In the genomic region with DNA sequence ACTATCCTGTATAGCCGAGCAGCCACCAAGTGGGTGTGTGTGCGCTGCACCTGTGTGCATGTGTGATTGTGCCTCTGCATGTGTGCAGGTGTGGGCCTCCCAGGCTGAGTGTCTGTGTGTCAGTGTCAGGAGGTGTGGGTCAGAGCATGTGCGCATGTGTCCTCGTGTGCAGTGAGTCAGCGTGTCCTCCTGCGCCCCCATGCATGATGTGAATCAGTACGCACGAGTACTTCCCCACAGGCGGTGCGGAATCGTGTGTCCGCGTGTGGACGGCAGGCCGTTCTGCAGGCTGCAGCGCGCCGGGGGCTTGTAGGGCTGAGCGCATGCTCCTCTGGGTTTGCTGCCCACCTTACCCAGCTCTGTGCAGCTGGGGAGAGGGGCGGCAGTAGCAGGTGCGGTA, we compare ENCODE assay signal across 25 cellular contexts. TPM values are rescaled to one million over a fixed set of nuclear protein-coding genes. Genes with fewer than 3 reads are reported as not detected.
DNase-seq lines count a peak whose midpoint lies in the region; ATAC-seq and TF ChIP-seq lines count a peak whose summit lies in the region.
"Had no signal": no experiment of that assay in that cellular context is flagged by ENCODE, and none has a peak within 500 bp of the region (broad histone marks: within the 10 kb centered on the region; RNA-seq: fewer than 3 reads in every experiment).

No MANE protein-coding gene starts in this region.

- no peak overlapping the region for H3K27ac ChIP-seq in mesenchymal stem cell (ENCODE audit: low read length, poor library complexity, severe bottlenecking)
- no peak overlapping the region for H3K27ac ChIP-seq in GM23338 (ENCODE audit: low read depth)
- H3K27ac ChIP-seq: C4-2B, epithelial cell of prostate, GM23248, SK-N-MC, testis, uterus had no signal

- H2BK5ac ChIP-seq in mesenchymal stem cell (ENCODE audit: low read depth, low read length, poor library complexity, severe bottlenecking): no peak overlapping the region

- H3K4me1 Mint-ChIP-seq in activated B cell treated with CpG ODN at 0.5 μM for 24 hours (peaks cover 76% of the 10 kb centered on the region), GM23338 (peaks cover 34% of the 10 kb centered on the region)

- H2AFZ ChIP-seq in mesenchymal stem cell (ENCODE audit: low read depth, low read length) (no peak overlapping the region), GM23338 (no peak overlapping the region)
- H2AFZ ChIP-seq: GM23248 had no signal

- no peaks in the 10 kb centered on the region for H3K36me3 ChIP-seq in BE2C
- no peaks in the 10 kb centered on the region for H3K36me3 ChIP-seq in mesenchymal stem cell (ENCODE audit: control insufficient read depth in 1 of 2, insufficient read depth in 2 of 2, low read depth in 1 of 2, low read length in 2 of 2)
- no peaks in the 10 kb centered on the region for H3K36me3 ChIP-seq in GM23338 (ENCODE audit: insufficient read depth)
- H3K36me3 ChIP-seq: uterus had no signal

- H3K18ac ChIP-seq in mesenchymal stem cell (ENCODE audit: low read depth in 1 of 2, low read length in 2 of 2): no peak overlapping the region

- H3K27ac Mint-ChIP-seq in activated B cell treated with CpG ODN at 0.5 μM for 24 hours: peak overlapping the region; percentile 6
- H3K27ac Mint-ChIP-seq in GM23338: no peak overlapping the region

- H3K4me3 Mint-ChIP-seq in activated B cell treated with CpG ODN at 0.5 μM for 24 hours (peak overlapping the region; percentile 11), GM23338 (no peak overlapping the region)

- H3K36me3 Mint-ChIP-seq in activated B cell treated with CpG ODN at 0.5 μM for 24 hours (ENCODE audit: low read depth) (peaks cover 10% of the 10 kb centered on the region), GM23338 (ENCODE audit: low read depth) (no peaks in the 10 kb centered on the region; the same call in 2 of the 3 replicates)

- no peak overlapping the region for H3K9ac ChIP-seq in mesenchymal stem cell (ENCODE audit: low read length)
- H3K9ac ChIP-seq: GM23248 had no signal

- H3K27me3 Mint-ChIP-seq in activated B cell treated with CpG ODN at 0.5 μM for 24 hours (no peaks in the 10 kb centered on the region), GM23338 (ENCODE audit: insufficient read depth, low read depth, poor library complexity) (peaks cover 25% of the 10 kb centered on the region)

- H3K14ac ChIP-seq in mesenchymal stem cell (ENCODE audit: low read length in 2 of 2): no peak overlapping the region

- H3K4ac ChIP-seq in mesenchymal stem cell (ENCODE audit: low read depth in 1 of 2, low read length in 2 of 2): no peak overlapping the region

- no peak overlapping the region for H2BK15ac ChIP-seq in mesenchymal stem cell (ENCODE audit: low read depth, poor library complexity, severe bottlenecking)

- no peaks in the 10 kb centered on the region for H3F3A ChIP-seq in GM23338 (replicated peaks; ENCODE audit: low read depth)

- in situ Hi-C loops in G401 (cut with HindIII; ENCODE audit: low sequenced_read_pairs): no loop called here

- peak overlapping the region; percentile 7 for H4K91ac ChIP-seq in mesenchymal stem cell (ENCODE audit: low read length)

- H3K9me2 ChIP-seq in GM23338 (ENCODE audit: insufficient read depth): no peaks in the 10 kb centered on the region

- WGBS in mesenchymal stem cell: 78% methylated on average over 21 of the region's 21 CpGs

- no peak overlapping the region for H2BK12ac ChIP-seq in mesenchymal stem cell (ENCODE audit: low read length in 2 of 2)

- TF ChIP-seq CTCF in BE2C (IDR thresholded peaks at IDR 0.05; ENCODE audit: low read depth, low read length) (no peak), activated B cell treated with CpG ODN at 0.5 μM for 24 hours (IDR thresholded peaks at IDR 0.05) (no peak), GM23338 (conservative IDR thresholded peaks at IDR 0.05; ENCODE audit: low read depth in 2 of 2) (no peak)

- H4K20me1 ChIP-seq in GM23338 (replicated peaks; ENCODE audit: insufficient read depth): no peaks in the 10 kb centered on the region

- H3K9me3 Mint-ChIP-seq in activated B cell treated with CpG ODN at 0.5 μM for 24 hours: no peaks in the 10 kb centered on the region
- no peaks in the 10 kb centered on the region for H3K9me3 Mint-ChIP-seq in GM23338

- no peaks in the 10 kb centered on the region for H3K79me1 ChIP-seq in mesenchymal stem cell (replicated peaks; ENCODE audit: low read length, poor library complexity, severe bottlenecking)

- H3K27me3 ChIP-seq in BE2C: no peaks in the 10 kb centered on the region
- H3K27me3 ChIP-seq in mesenchymal stem cell (ENCODE audit: control insufficient read depth in 1 of 2, insufficient read depth in 1 of 2, low read length in 2 of 2): peaks cover 47 to 77% of the 10 kb centered on the region in 2 experiments
- H3K27me3 ChIP-seq in GM23338 (ENCODE audit: insufficient read depth): no peaks in the 10 kb centered on the region
- H3K27me3 ChIP-seq: testis, uterus had no signal

- POLR2A ChIA-PET in activated B cell treated with CpG ODN at 0.5 μM for 24 hours (lab: Charles Lee): interaction anchor here (0.8 to 5.0 kb wide), 6 partner anchors 12 to 51 kb away, joined by 3 to 57 read pairs (median 7); no protein-coding TSS in a partner anchor

- H4K8ac ChIP-seq in mesenchymal stem cell (ENCODE audit: low read length): no peak overlapping the region

- H3K79me2 ChIP-seq in GM23338 (replicated peaks; ENCODE audit: insufficient read depth): no peaks in the 10 kb centered on the region

- peak; percentile 32 for DNase-seq in BE2C
- DNase-seq in G401 (ENCODE audit: low spot score): peak; percentile 27
- DNase-seq in activated B cell treated with CpG ODN at 0.5 μM for 24 hours: no peak
- DNase-seq in mesenchymal stem cell: no peak
- DNase-seq in NCI-H526 treated with DMSO at 0.1 percent for 48 hours (lab: John Stamatoyannopoulos, UW): no peak
- no peak for DNase-seq in GM23338 (ENCODE audit: low spot score)
- DNase-seq in NCI-H2196 (lab: John Stamatoyannopoulos, UW; ENCODE audit: unreplicated experiment): no peak
- DNase-seq: activated effector memory CD4-positive, alpha-beta T cell treated with Interleukin-2 at 50 U/mL for 16 hours; GM23248; KBM-7; mesendoderm; NCI-H1694; NCI-H2171; NCI-H524 treated with DMSO at 0.1 percent for 48 hours; retina; stimulated activated naive CD4-positive, alpha-beta T cell; testis; uterus had no signal

- intact Hi-C loops in activated B cell treated with CpG ODN at 0.5 μM for 24 hours (cut with micrococcal nuclease): loop anchor here (1.0 kb wide), 2 partner anchors 10 to 28 kb away; no protein-coding TSS in a partner anchor

- ATAC-seq in activated B cell treated with CpG ODN at 0.5 μM for 24 hours (ENCODE audit: low read depth) (peak; percentile 62), HG02938 (IDR thresholded peaks at IDR 0.05; ENCODE audit: unreplicated experiment) (no peak), GM23338 (no peak)

- H3K4me2 ChIP-seq in mesenchymal stem cell (ENCODE audit: low read length, poor library complexity, severe bottlenecking): no peak overlapping the region
- H3K4me2 ChIP-seq in GM23338: no peak overlapping the region
- H3K4me2 ChIP-seq: smooth muscle cell had no signal

- H3K4me3 ChIP-seq in BE2C (ENCODE audit: low read depth, low read length) (no peak overlapping the region), mesenchymal stem cell (ENCODE audit: insufficient read depth in 1 of 2, low read depth in 1 of 2, low read length in 2 of 2) (peak overlapping the region in 1 of 2 experiments; percentile 0), GM23338 (no peak overlapping the region)
- H3K4me3 ChIP-seq: GM23248, SK-N-MC, smooth muscle cell, testis, uterus had no signal

- H2AK5ac ChIP-seq in mesenchymal stem cell (ENCODE audit: low read length, severe bottlenecking): no peak overlapping the region

- no peak overlapping the region for H2BK120ac ChIP-seq in mesenchymal stem cell (ENCODE audit: low read depth, low read length)

- H3K4me1 ChIP-seq in BE2C: no peaks in the 10 kb centered on the region
- peaks cover 9% of the 10 kb centered on the region for H3K4me1 ChIP-seq in mesenchymal stem cell (ENCODE audit: control insufficient read depth, insufficient read depth, low read depth, low read length)
- H3K4me1 ChIP-seq in GM23338 (ENCODE audit: insufficient read depth): peaks cover 6% of the 10 kb centered on the region; the same call in 1 of the 2 replicates
- H3K4me1 ChIP-seq: uterus had no signal

- no peak overlapping the region for H3K23ac ChIP-seq in mesenchymal stem cell (ENCODE audit: low read length in 2 of 2)

- H3K9me3 ChIP-seq in BE2C (no peaks in the 10 kb centered on the region), mesenchymal stem cell (ENCODE audit: control insufficient read depth, low read length) (no peaks in the 10 kb centered on the region)
- H3K9me3 ChIP-seq: testis, uterus had no signal

- CTCF ChIA-PET in activated B cell treated with CpG ODN at 0.5 μM for 24 hours (lab: Charles Lee): interaction anchor here (1.8 to 4.3 kb wide), 3 partner anchors 41 to 62 kb away, joined by 6 to 47 read pairs (median 12); no protein-coding TSS in a partner anchor

RNA-seq across cellular contexts. Expression of a gene that starts 34.2 kb away (rescaled TPM):
- 11.9 TPM for polyA plus RNA-seq in BE2C (2012; ENCODE audit: insufficient read depth, insufficient read length, low read depth)
- total RNA-seq in G401 (2014; rRNA removed; shearing (Covaris generic)): 5.6 and 5.8 TPM in 2 replicates
- total RNA-seq in activated B cell treated with CpG ODN at 0.5 μM for 24 hours: 75.3 and 79.4 TPM in 2 replicates
- 0.01 TPM for polyA plus RNA-seq in mesenchymal stem cell (2013, experiment 1 of 2)
- polyA plus RNA-seq in mesenchymal stem cell (2013, experiment 2 of 2): not detected
- 4.7 and 9.0 TPM in 2 replicates for total RNA-seq in GM23338 (2014; rRNA removed; shearing (Covaris generic))
- polyA plus RNA-seq in GM23338 (2016; fragmentation: Nextera tagmentation; extraction: Ambion mirVana): 1.6 and 1.8 TPM in 2 replicates
- total RNA-seq: GM23248 had no signal
- polyA plus RNA-seq: GM23248 had no signal

RNA-seq across cellular contexts. Expression of a gene that starts 44.8 kb away (rescaled TPM):
- not detected for polyA plus RNA-seq in BE2C (2012; ENCODE audit: insufficient read depth, insufficient read length, low read depth)
- total RNA-seq in G401 (2014; rRNA removed; shearing (Covaris generic)): 3.1 and 3.3 TPM in 2 replicates
- total RNA-seq in activated B cell treated with CpG ODN at 0.5 μM for 24 hours: 4.9 and 7.1 TPM in 2 replicates
- not detected for polyA plus RNA-seq in mesenchymal stem cell (2013, experiment 1 of 2)
- not detected for polyA plus RNA-seq in mesenchymal stem cell (2013, experiment 2 of 2)
- 5.4 and 8.2 TPM in 2 replicates for total RNA-seq in GM23338 (2014; rRNA removed; shearing (Covaris generic))
- polyA plus RNA-seq in GM23338 (2016; fragmentation: Nextera tagmentation; extraction: Ambion mirVana): 2.6 and 2.7 TPM in 2 replicates
- total RNA-seq: GM23248, osteoblast, smooth muscle cell had no signal
- polyA plus RNA-seq: GM23248, smooth muscle cell had no signal

RNA-seq across cellular contexts. Expression of a gene that starts 58.8 kb away (rescaled TPM):
- polyA plus RNA-seq in BE2C (2012; ENCODE audit: insufficient read depth, insufficient read length, low read depth): not detected
- not detected in 2 replicates for total RNA-seq in G401 (2014; rRNA removed; shearing (Covaris generic))
- total RNA-seq in activated B cell treated with CpG ODN at 0.5 μM for 24 hours: 0.88 and 1.1 TPM in 2 replicates
- not detected for polyA plus RNA-seq in mesenchymal stem cell (2013, experiment 1 of 2)
- 0.03 TPM for polyA plus RNA-seq in mesenchymal stem cell (2013, experiment 2 of 2)
- total RNA-seq in GM23338 (2014; rRNA removed; shearing (Covaris generic)): 0.59 TPM in 1 of 2 replicates, not detected in the other
- polyA plus RNA-seq in GM23338 (2016; fragmentation: Nextera tagmentation; extraction: Ambion mirVana): 0.50 and 0.54 TPM in 2 replicates
- total RNA-seq: A673, GM23248, osteoblast, smooth muscle cell had no signal
- polyA plus RNA-seq: GM23248, smooth muscle cell had no signal

Comparison
In these comparisons a context has a peak if more than half of its experiments do, and no peak if none do; other contexts are left out.
1. DNase-seq: peak in BE2C (single experiment) and G401 (single experiment); none in activated B cell treated with CpG ODN at 0.5 μM for 24 hours (single experiment), mesenchymal stem cell (single experiment), NCI-H526 treated with DMSO at 0.1 percent for 48 hours (single experiment), GM23338 (single experiment) and NCI-H2196 (single experiment).